ENCODE assay signal across 8 cellular contexts in genomic region chr19:40055049-40055448, GRCh38. TPM values are rescaled to one million over a fixed set of nuclear protein-coding genes. Genes with fewer than 3 reads are reported as not detected.
A peak's percentile ranks its signal among the peaks of the same experiment; 100 is the strongest.
DNase-seq lines count a peak whose midpoint lies in the region; ATAC-seq and TF ChIP-seq lines count a peak whose summit lies in the region.

No MANE protein-coding gene starts in this region.

- H3K36me3 Mint-ChIP-seq in CD14-positive monocyte (peaks cover 10 to 16% of the 10 kb centered on the region in 2 donors), endothelial cell (ENCODE audit: low read depth, unreplicated experiment) (peaks cover 11% of the 10 kb centered on the region)

- H3K36me3 ChIP-seq in NT2/D1 (ENCODE audit: insufficient read depth, insufficient read length, low read length) (peaks cover 3% of the 10 kb centered on the region), neuron (ENCODE audit: insufficient read depth, low read length) (no peaks in the 10 kb centered on the region)

- peaks cover 16 to 30% (median 23%) of the 10 kb centered on the region in 7 donors for H3K9me3 Mint-ChIP-seq in CD14-positive monocyte
- peaks cover 7% of the 10 kb centered on the region for H3K9me3 Mint-ChIP-seq in endothelial cell (ENCODE audit: unreplicated experiment)

- H3K27ac Mint-ChIP-seq in CD14-positive monocyte (peak overlapping the region in 1 of 7 donors; percentile 86), endothelial cell (ENCODE audit: unreplicated experiment) (peak overlapping the region; percentile 84)

- H2AFZ ChIP-seq in neuron (ENCODE audit: low read depth, low read length) = no peak overlapping the region

- H3K4me1 ChIP-seq in NT2/D1 (ENCODE audit: insufficient read depth, insufficient read length) (no peaks in the 10 kb centered on the region), neuron (ENCODE audit: insufficient read depth, low read length) (peaks cover 17% of the 10 kb centered on the region)

- H3K4me3 Mint-ChIP-seq in CD14-positive monocyte (peak overlapping the region; percentile 100), endothelial cell (ENCODE audit: unreplicated experiment) (peak overlapping the region; percentile 100)

- H3K4me1 Mint-ChIP-seq in CD14-positive monocyte (peaks cover 33% of the 10 kb centered on the region), endothelial cell (ENCODE audit: unreplicated experiment) (peaks cover 18% of the 10 kb centered on the region)

- H3K9me3 ChIP-seq in NT2/D1 (ENCODE audit: insufficient read depth, low read length) = peaks cover 22% of the 10 kb centered on the region
- H3K9me3 ChIP-seq in neuron (ENCODE audit: low read length) = peaks cover 19% of the 10 kb centered on the region

- H3K4me3 ChIP-seq in NT2/D1 (ENCODE audit: insufficient read length, low read depth) (peak overlapping the region; percentile 97), neuron (ENCODE audit: low read length) (peak overlapping the region; percentile 67)

- TF ChIP-seq CTCF in CD14-positive monocyte (IDR thresholded peaks at IDR 0.05) (no peak), endothelial cell (IDR thresholded peaks at IDR 0.05; ENCODE audit: unreplicated experiment) (no peak)

- no peaks in the 10 kb centered on the region for H3K27me3 ChIP-seq in NT2/D1 (ENCODE audit: insufficient read depth, insufficient read length)
- no peaks in the 10 kb centered on the region for H3K27me3 ChIP-seq in neuron (ENCODE audit: insufficient read depth, low read length)

- no peak for DNase-seq in CD14-positive monocyte (ENCODE audit: low spot score)
- DNase-seq in NT2/D1 (ENCODE audit: low read depth, low spot score) = no peak
- no peak for DNase-seq in endothelial cell (ENCODE audit: low spot score)
- no peak for DNase-seq in AG08395 (ENCODE audit: low spot score)
- DNase-seq in NCI-H187 (lab: John Stamatoyannopoulos, UW) = no peak
- DNase-seq in CD1c-positive myeloid dendritic cell (ENCODE audit: extremely low spot score) = no peak

- no peak for ATAC-seq in GM21423 (IDR thresholded peaks at IDR 0.05; ENCODE audit: unreplicated experiment)

- H3K27me3 Mint-ChIP-seq in CD14-positive monocyte (ENCODE audit: low read depth in 3 of 3) = peaks cover 5 to 18% (median 8%) of the 10 kb centered on the region in 3 donors
- H3K27me3 Mint-ChIP-seq in endothelial cell (ENCODE audit: unreplicated experiment) = peaks cover 7% of the 10 kb centered on the region

- peak overlapping the region; percentile 94 for H3K9ac ChIP-seq in NT2/D1 (ENCODE audit: insufficient read length, low read depth)

- intact Hi-C loops in CD14-positive monocyte (cut with micrococcal nuclease) = no loop called here

RNA-seq across cellular contexts. Expression of gene ZNF780B, which starts 1.0 kb away (rescaled TPM):
- polyA plus RNA-seq in CD14-positive monocyte = 1 to 10 TPM; 2.0 to 3.1 TPM
- 22.6 TPM for total RNA-seq in endothelial cell (ENCODE audit: unreplicated experiment)

RNA-seq across cellular contexts. Expression of gene ZNF780A, which starts 35.7 kb away (rescaled TPM):
- 10 to 100 TPM in 1 of 2 donors, 1 to 10 TPM in 1; 9.8 to 14.1 TPM for polyA plus RNA-seq in CD14-positive monocyte
- 19.4 TPM for total RNA-seq in endothelial cell (ENCODE audit: unreplicated experiment)

RNA-seq across cellular contexts. Expression of gene ZNF546, which starts 58.2 kb away (rescaled TPM):
- 1 to 10 TPM; 1.3 to 1.4 TPM for polyA plus RNA-seq in CD14-positive monocyte
- total RNA-seq in endothelial cell (ENCODE audit: unreplicated experiment) = 4.0 TPM
